2 cellular contexts compared by ENCODE assay signal in genomic region chr20:37277253-37277593, GRCh38.
TF ChIP-seq lines count a peak whose summit lies in the region.

No MANE protein-coding gene starts in this region.

TF ChIP-seq in IMR-90, 13 proteins besides CTCF, POLR2A, EP300 and RAD21:
- TF ChIP-seq MAFK (IDR thresholded peaks at IDR 0.05; ENCODE audit: low read depth, low read length) (no peak), USF2 (IDR thresholded peaks at IDR 0.05; ENCODE audit: low read depth, low read length) (no peak), RCOR1 (IDR thresholded peaks at IDR 0.05; ENCODE audit: insufficient replicate concordance, low read length) (no peak), ELK1 (IDR thresholded peaks at IDR 0.05; ENCODE audit: borderline replicate concordance, low read depth, low read length) (no peak), CEBPB (IDR thresholded peaks at IDR 0.05; ENCODE audit: low read depth, low read length) (no peak), CHD1 (IDR thresholded peaks at IDR 0.05; ENCODE audit: low read depth, low read length) (no peak), SMC3 (IDR thresholded peaks at IDR 0.05; ENCODE audit: low read depth, low read length) (no peak), NFE2L2 (IDR thresholded peaks at IDR 0.05; ENCODE audit: low read depth, low read length) (no peak), MXI1 (IDR thresholded peaks at IDR 0.05; ENCODE audit: borderline replicate concordance, low read depth, low read length) (no peak), BHLHE40 (IDR thresholded peaks at IDR 0.05; ENCODE audit: low read depth, low read length) (no peak), MAZ (IDR thresholded peaks at IDR 0.05; ENCODE audit: borderline replicate concordance, low read depth, low read length) (no peak)

TF ChIP-seq in H1, 55 proteins besides CTCF, POLR2A, EP300 and RAD21:
- TF ChIP-seq MAFK (IDR thresholded peaks at IDR 0.05; ENCODE audit: low read depth, low read length) (no peak), RNF2 (IDR thresholded peaks at IDR 0.05; ENCODE audit: borderline replicate concordance, low read depth, low read length, missing control alignments, poor library complexity, severe bottlenecking) (no peak), SAP30 (IDR thresholded peaks at IDR 0.05; ENCODE audit: insufficient read depth, insufficient replicate concordance, low read length) (no peak), NANOG (IDR thresholded peaks at IDR 0.05; ENCODE audit: insufficient read depth, low read depth, low read length, poor library complexity, severe bottlenecking) (no peak), SIX5 (IDR thresholded peaks at IDR 0.05; ENCODE audit: low read depth, low read length) (no peak), KDM5A (IDR thresholded peaks at IDR 0.05; ENCODE audit: low read length) (no peak)
